ENCODE assay signal across 8 cellular contexts in genomic region chr1:18956189-18957135, GRCh38. TPM values are rescaled to one million over a fixed set of nuclear protein-coding genes. Genes with fewer than 3 reads are reported as not detected.
DNase-seq lines count a peak whose midpoint lies in the region; ATAC-seq and TF ChIP-seq lines count a peak whose summit lies in the region.

Gene IFFO2 (minus strand): TSS chr1:18956676. CDS start chr1:18956332, 344 bp downstream.

- intact Hi-C loops in breast epithelium (cut with DNase I; ENCODE audit: low total_unique reads), result loop anchor here (5.0 kb wide), 1 partner anchor 49 kb away; no protein-coding TSS in a partner anchor

- DNase-seq in SIG-M5 treated with dmso at 0.1 percent for 504 hours (lab: John Stamatoyannopoulos, UW; ENCODE audit: unreplicated experiment) (peak; percentile 67), SIG-M5 (lab: John Stamatoyannopoulos, UW) (no peak), NCI-H2107 treated with DMSO at 0.1 percent for 48 hours (lab: John Stamatoyannopoulos, UW; ENCODE audit: unreplicated experiment) (peak; percentile 70), WERI-Rb-1 (peak; percentile 97), breast epithelium (ENCODE audit: low spot score in 2 of 2) (peak; percentile 97 to 98)

- TF ChIP-seq POLR2A in breast epithelium (IDR thresholded peaks at IDR 0.05), result peak; percentile 62

- H3K27ac ChIP-seq in WERI-Rb-1 (peak within 1 kb of the TSS; percentile 47; the same call in 1 of the 2 replicates), breast epithelium (peak within 1 kb of the TSS; percentile 88 to 92), iPS-20b (ENCODE audit: low read length) (no peak within 1 kb of the TSS), skeletal muscle tissue (ENCODE audit: low read depth, low read length) (peak within 1 kb of the TSS; percentile 61)

- peaks cover 0 to 18% of the 10 kb centered on the region in 2 donors for H3K4me1 ChIP-seq in breast epithelium
- no peaks in the 10 kb centered on the region for H3K4me1 ChIP-seq in iPS-20b (ENCODE audit: insufficient read depth, low read length)
- H3K4me1 ChIP-seq in skeletal muscle tissue (ENCODE audit: control insufficient read depth in 3 of 3, insufficient read depth in 3 of 3, low read length in 3 of 3), result peaks cover 27 to 33% (median 29%) of the 10 kb centered on the region in 3 donors

- H3K4me3 ChIP-seq in WERI-Rb-1 (ENCODE audit: low read depth, low read length), result peak within 1 kb of the TSS; percentile 73
- H3K4me3 ChIP-seq in breast epithelium, result peak within 1 kb of the TSS; percentile 71 to 84 (median 76)
- H3K4me3 ChIP-seq in iPS-20b (ENCODE audit: low read length), result peak within 1 kb of the TSS; percentile 78; the same call in 1 of the 2 replicates
- peak within 1 kb of the TSS; percentile 76 to 86 (median 82) for H3K4me3 ChIP-seq in skeletal muscle tissue (ENCODE audit: low read length in 3 of 3)

- TF ChIP-seq CTCF in WERI-Rb-1 (IDR thresholded peaks at IDR 0.05; ENCODE audit: low read depth, low read length) (no peak), breast epithelium (IDR thresholded peaks at IDR 0.05) (no peak)

- ATAC-seq in HG03025 (IDR thresholded peaks at IDR 0.05; ENCODE audit: low FRiP score, unreplicated experiment), result peak; percentile 77

- H3K9ac ChIP-seq in iPS-20b (ENCODE audit: low read depth, low read length), result peak within 1 kb of the TSS; percentile 63; the same call in 1 of the 2 replicates
- H3K9ac ChIP-seq in skeletal muscle tissue (ENCODE audit: low read depth in 1 of 3, low read length in 3 of 3), result peak within 1 kb of the TSS; percentile 66 to 83 (median 81)

- H3K27me3 ChIP-seq in WERI-Rb-1 (ENCODE audit: insufficient read depth, low read depth, severe bottlenecking) (no peaks in the 10 kb centered on the region), breast epithelium (no peaks in the 10 kb centered on the region), iPS-20b (ENCODE audit: insufficient read depth, low read length) (peaks cover 57% of the 10 kb centered on the region), skeletal muscle tissue (ENCODE audit: control insufficient read depth in 3 of 3, insufficient read depth in 3 of 3, low read length in 3 of 3) (peaks cover 0 to 3% (median 0%) of the 10 kb centered on the region in 3 donors)

- H3K9me3 ChIP-seq in WERI-Rb-1 (ENCODE audit: severe bottlenecking) (no peaks in the 10 kb centered on the region), breast epithelium (no peaks in the 10 kb centered on the region), iPS-20b (ENCODE audit: insufficient read depth, low read depth, low read length) (no peaks in the 10 kb centered on the region), skeletal muscle tissue (ENCODE audit: control insufficient read depth in 3 of 3, low read length in 3 of 3) (no peaks in the 10 kb centered on the region)

- H3K36me3 ChIP-seq in WERI-Rb-1 (no peaks in the 10 kb centered on the region), breast epithelium (no peaks in the 10 kb centered on the region), iPS-20b (ENCODE audit: insufficient read depth, low read depth, low read length) (no peaks in the 10 kb centered on the region), skeletal muscle tissue (ENCODE audit: control insufficient read depth in 3 of 3, insufficient read depth in 3 of 3, low read length in 3 of 3) (no peaks in the 10 kb centered on the region)

RNA-seq across cellular contexts. Expression of gene IFFO2, which starts in this region (rescaled TPM):
- total RNA-seq in breast epithelium, result 10 to 100 TPM in 2 of 3 donors, 1 to 10 TPM in 1; 5.8 to 35.3 (median 34.4) TPM
- total RNA-seq in skeletal muscle tissue, result 3.7 TPM
